In the genomic region with DNA sequence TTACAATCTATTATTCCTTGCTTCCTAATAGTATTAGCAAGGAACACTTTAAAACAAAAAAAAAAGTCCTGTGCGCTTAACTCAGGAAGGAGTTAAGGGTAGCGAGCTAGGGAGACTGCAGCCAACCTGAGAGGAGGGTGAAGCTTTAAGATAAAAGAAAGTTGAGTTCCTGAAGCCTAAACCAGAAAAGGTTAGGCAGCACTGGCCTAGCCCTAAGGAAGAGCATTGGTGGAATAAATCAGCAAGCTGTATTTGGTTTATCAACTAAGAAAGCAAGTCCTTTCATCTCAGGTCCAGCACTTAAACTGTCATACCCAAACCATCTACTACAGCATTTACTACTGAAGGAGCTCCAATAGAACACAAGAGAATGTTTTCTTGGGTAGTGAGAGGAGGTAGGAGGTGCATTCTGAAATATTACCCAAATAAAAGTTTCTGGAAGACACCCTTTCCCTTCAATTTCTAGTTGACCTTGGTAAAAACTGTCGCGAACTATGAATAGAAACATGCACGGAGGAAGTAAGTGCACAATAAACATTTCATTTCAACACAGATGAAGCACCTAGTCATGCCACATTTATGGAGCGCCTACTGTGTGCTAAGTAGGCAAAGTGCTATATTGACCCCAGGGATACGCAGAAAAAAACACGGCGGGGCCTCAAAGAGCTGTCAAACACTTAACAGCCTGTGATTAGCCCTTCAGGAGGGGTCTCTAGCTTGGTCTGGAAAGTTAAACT, we compare ENCODE assay signal across 7 cellular contexts. TPM values are rescaled to one million over a fixed set of nuclear protein-coding genes. Genes with fewer than 3 reads are reported as not detected.
DNase-seq lines count a peak whose midpoint lies in the region; ATAC-seq, FAIRE-seq and TF ChIP-seq lines count a peak whose summit lies in the region.

No MANE protein-coding gene starts in this region.

- no peak for TF ChIP-seq CTCF in VCaP (conservative IDR thresholded peaks at IDR 0.05)

- ATAC-seq in right cardiac atrium: no peak
- ATAC-seq in HG02763 (IDR thresholded peaks at IDR 0.05; ENCODE audit: unreplicated experiment): no peak

- H3K4me1 ChIP-seq in HAP-1 (peaks cover 9% of the 10 kb centered on the region), right cardiac atrium (ENCODE audit: control insufficient read depth, insufficient read depth, low read length) (no peaks in the 10 kb centered on the region), small intestine (ENCODE audit: control insufficient read depth in 2 of 2, insufficient read depth in 1 of 2, low read depth in 1 of 2, low read length in 1 of 2) (peaks cover 0 to 3% of the 10 kb centered on the region in 2 donors)

- H3K4me3 ChIP-seq in HAP-1 (peak overlapping the region; percentile 61), right cardiac atrium (ENCODE audit: low read length) (peak overlapping the region; percentile 69), small intestine (ENCODE audit: low read depth in 1 of 2, low read length in 2 of 2) (peak overlapping the region; percentile 55 to 58)

- no peak for FAIRE-seq in small intestine (lab: Jason Lieb, UNC)

- H3K27ac ChIP-seq in VCaP: peak overlapping the region; percentile 92
- H3K27ac ChIP-seq in right cardiac atrium (ENCODE audit: low read length): peak overlapping the region; percentile 96
- peak overlapping the region; percentile 64 to 94 for H3K27ac ChIP-seq in small intestine (ENCODE audit: low read depth in 1 of 2, low read length in 1 of 2)

- intact Hi-C loops in right cardiac atrium (cut with DNase I): loop anchor here in 1 of 4 donors (2.0 kb wide), 1 partner anchor 17 kb away; no protein-coding TSS in a partner anchor

- 33% methylated on average over 9 of the region's 9 CpGs for WGBS in right cardiac atrium
- 30 to 38% (median 38%) methylated on average over 9 of the region's 9 CpGs for WGBS in small intestine, 3 donors

- DNase-seq in HAP-1 (ENCODE audit: low spot score in 2 of 2) (no peak), right cardiac atrium (no peak), small intestine (peak; percentile 9), NCI-H2171 treated with DMSO at 0.1 percent for 48 hours (lab: John Stamatoyannopoulos, UW) (no peak)
- DNase-seq in activated effector memory CD4-positive, alpha-beta T cell treated with Interleukin-2 at 50 U/mL for 16 hours: no peak

- no peaks in the 10 kb centered on the region for H3K36me3 ChIP-seq in HAP-1 (replicated peaks)
- H3K36me3 ChIP-seq in small intestine (ENCODE audit: control insufficient read depth in 2 of 2, insufficient read depth in 2 of 2, low read length in 2 of 2): peaks cover 5 to 9% of the 10 kb centered on the region in 2 donors

- in situ Hi-C loops in HAP-1 (cut with MboI; ENCODE audit: low sequenced_read_pairs): no loop called here

- no peaks in the 10 kb centered on the region for H3K27me3 ChIP-seq in HAP-1 (ENCODE audit: low read depth)
- H3K27me3 ChIP-seq in right cardiac atrium (ENCODE audit: control insufficient read depth, insufficient read depth): no peaks in the 10 kb centered on the region
- no peaks in the 10 kb centered on the region for H3K27me3 ChIP-seq in small intestine (ENCODE audit: control insufficient read depth in 2 of 2, insufficient read depth in 2 of 2, low read length in 2 of 2)

- H3K9me3 ChIP-seq in HAP-1 (no peaks in the 10 kb centered on the region), right cardiac atrium (ENCODE audit: control insufficient read depth, low read length) (no peaks in the 10 kb centered on the region), small intestine (ENCODE audit: control insufficient read depth, low read depth) (no peaks in the 10 kb centered on the region)

RNA-seq across cellular contexts. Expression of gene GLRX2, which starts 1.3 kb away (rescaled TPM):
- total RNA-seq in right cardiac atrium: 10 to 100 TPM; 25.3 to 32.7 (median 30.2) TPM
- polyA plus RNA-seq in right cardiac atrium (37.3 TPM), small intestine (10 to 100 TPM; 21.0 to 27.3 (median 22.0) TPM)

RNA-seq across cellular contexts. Expression of gene CDC73, which starts 17.9 kb away (rescaled TPM):
- 10 to 100 TPM; 53.5 to 60.9 (median 55.4) TPM for total RNA-seq in right cardiac atrium
- polyA plus RNA-seq in right cardiac atrium (12.4 TPM), small intestine (10 to 100 TPM in 2 of 3 donors, 1 to 10 TPM in 1; 7.6 to 14.7 (median 11.6) TPM)

RNA-seq across cellular contexts. Expression of gene RO60, which starts 44.5 kb away (rescaled TPM):
- 10 to 100 TPM; 50.7 to 60.8 (median 58.0) TPM for total RNA-seq in right cardiac atrium
- polyA plus RNA-seq in right cardiac atrium: 11.1 TPM
- 1 to 10 TPM; 4.0 to 7.3 (median 7.2) TPM for polyA plus RNA-seq in small intestine

RNA-seq across cellular contexts. Expression of gene UCHL5, which starts 44.8 kb away (rescaled TPM):
- 10 to 100 TPM; 34.2 to 39.4 (median 36.7) TPM for total RNA-seq in right cardiac atrium
- polyA plus RNA-seq in right cardiac atrium: 26.9 TPM
- polyA plus RNA-seq in small intestine: 10 to 100 TPM; 22.6 to 24.3 (median 24.2) TPM
